Comparison of ENCODE assay signal across 40 cellular contexts in genomic region chr2:129378186-129378585, GRCh38.
"Had no signal": no experiment of that assay in that cellular context is flagged by ENCODE, and none has a peak within 500 bp of the region (broad histone marks: within the 10 kb centered on the region; RNA-seq: fewer than 3 reads in every experiment).

No MANE protein-coding gene starts in this region.

- H3K9me3 ChIP-seq: adrenal gland, body of pancreas had no signal

- FAIRE-seq: astrocyte, TTC549 had no signal

- DNase-seq: activated B cell treated with CpG ODN at 0.5 μM for 24 hours; activated CD4-positive, alpha-beta memory T cell treated with anti-CD3 and anti-CD28 coated beads for 36 hours; activated CD4-positive, alpha-beta T cell treated with anti-CD3 and anti-CD28 coated beads for 4 hours; activated CD4-positive, alpha-beta T cell treated with anti-CD3 and anti-CD28 coated beads, Interleukin-2, amount 10 ng/mL, durations not matched to agents 24 days and 14 days; activated CD4-positive, alpha-beta T cell treated with anti-CD3 and anti-CD28 coated beads, Interleukin-2, amount 50 U/mL, for 1 hour; activated CD4-positive, alpha-beta T cell treated with anti-CD3 and anti-CD28 coated beads, Interleukin-2, amount 50 U/mL, for 4 hours; activated CD4-positive, CD25-positive, alpha-beta regulatory T cell treated with anti-CD3 and anti-CD28 coated beads, Interleukin-2, amount 50 U/mL, for 72 hours; activated CD8-positive, alpha-beta memory T cell treated with anti-CD3 and anti-CD28 coated beads, Interleukin-2, amount 50 U/mL, for 4 hours; activated CD8-positive, alpha-beta T cell treated with anti-CD3 and anti-CD28 coated beads for 36 hours; activated effector memory CD4-positive, alpha-beta T cell treated with anti-CD3 and anti-CD28 coated beads, Interleukin-2, amount 50 U/mL, for 16 hours; activated gamma-delta T cell treated with Interleukin-2 at 50 U/mL for 16 hours; activated naive CD4-positive, alpha-beta T cell; activated naive CD4-positive, alpha-beta T cell treated with anti-CD3 and anti-CD28 coated beads for 36 hours; activated naive CD4-positive, alpha-beta T cell treated with anti-CD3 and anti-CD28 coated beads, Interleukin-2, amount 50 U/mL, for 16 hours; activated naive CD8-positive, alpha-beta T cell treated with anti-CD3 and anti-CD28 coated beads for 36 hours; activated T-cell treated with anti-CD3 and anti-CD28 coated beads for 4 hours; activated T-cell treated with anti-CD3 and anti-CD28 coated beads, Interleukin-2, amount 50 U/mL, for 1 hour; activated T-cell treated with anti-CD3 and anti-CD28 coated beads, Interleukin-2, amount 50 U/mL, for 4 hours; activated T-cell treated with anti-CD3 and anti-CD28 coated beads, Interleukin-2, amount 50 U/mL, for 72 hours; adrenal gland; amniotic stem cell; aorta; body of pancreas; brain microvascular endothelial cell; caudate nucleus; cerebellar nuclear complex; T-helper 1 cell; T-helper 2 cell; T-helper 9 cell had no signal

- H3K27me3 Mint-ChIP-seq: activated B cell treated with CpG ODN at 0.5 μM for 24 hours; activated CD4-positive, alpha-beta memory T cell treated with anti-CD3 and anti-CD28 coated beads for 36 hours; activated CD4-positive, alpha-beta T cell treated with anti-CD3 and anti-CD28 coated beads, Interleukin-2, amount 10 ng/mL, durations not matched to agents 24 days and 14 days; activated CD8-positive, alpha-beta T cell treated with anti-CD3 and anti-CD28 coated beads for 36 hours; activated naive CD8-positive, alpha-beta T cell treated with anti-CD3 and anti-CD28 coated beads for 36 hours; activated T-helper 17 cell treated with anti-CD3 and anti-CD28 coated beads, Interleukin-2, amount 50 U/mL, for 72 hours had no signal

- H3K36me3 Mint-ChIP-seq: activated CD4-positive, alpha-beta memory T cell treated with anti-CD3 and anti-CD28 coated beads for 36 hours; activated naive CD4-positive, alpha-beta T cell treated with anti-CD3 and anti-CD28 coated beads, Interleukin-2, amount 50 U/mL, for 72 hours; activated naive CD8-positive, alpha-beta T cell treated with anti-CD3 and anti-CD28 coated beads for 36 hours had no signal

- H3K9me3 Mint-ChIP-seq: activated CD4-positive, alpha-beta T cell treated with anti-CD3 and anti-CD28 coated beads, Interleukin-2, amount 10 ng/mL, durations not matched to agents 24 days and 14 days; activated T-helper 17 cell treated with anti-CD3 and anti-CD28 coated beads, Interleukin-2, amount 50 U/mL, for 72 hours had no signal

- H3K27ac ChIP-seq: adrenal gland, body of pancreas, brain microvascular endothelial cell, breast epithelium, cardiac muscle cell, VCaP had no signal

- H3K4me1 ChIP-seq: adrenal gland, body of pancreas, breast epithelium had no signal

- H3K4me3 ChIP-seq: adrenal gland, body of pancreas, breast epithelium, cardiac muscle cell had no signal

- H3K27ac Mint-ChIP-seq: activated B cell treated with CpG ODN at 0.5 μM for 24 hours; activated CD4-positive, alpha-beta memory T cell treated with anti-CD3 and anti-CD28 coated beads for 36 hours; activated CD4-positive, alpha-beta T cell treated with anti-CD3 and anti-CD28 coated beads, Interleukin-2, amount 10 ng/mL, durations not matched to agents 24 days and 14 days; activated CD8-positive, alpha-beta T cell treated with anti-CD3 and anti-CD28 coated beads for 36 hours; activated naive CD4-positive, alpha-beta T cell treated with anti-CD3 and anti-CD28 coated beads for 36 hours; activated naive CD8-positive, alpha-beta T cell treated with anti-CD3 and anti-CD28 coated beads for 36 hours; activated T-cell treated with anti-CD3 and anti-CD28 coated beads, Interleukin-2, amount 50 U/mL, for 72 hours; activated T-helper 1 cell treated with anti-CD3 and anti-CD28 coated beads, Interleukin-12 subunit alpha, Interleukin-12 subunit beta, Interleukin-2, Interleukin-4 antibody, amounts not matched to agents 30 ng/mL and 10 ng/mL and 1 ng/mL, durations not matched to agents 14 hours and 24 hours and 36 hours; activated T-helper 17 cell treated with anti-CD3 and anti-CD28 coated beads, Interleukin-2, amount 50 U/mL, for 72 hours; T-helper 1 cell treated with Interleukin-12 subunit alpha and Interleukin-12 subunit beta and Interleukin-4 antibody, amounts not matched to agents 30 μg/mL and 1 μg/mL, for 36 hours; T-helper 2 cell treated with Interferon-gamma antibody and Interleukin-4, amounts not matched to agents 5 μg/mL and 100 μg/mL, for 36 hours had no signal

- H3K36me3 ChIP-seq: adrenal gland, brain microvascular endothelial cell, breast epithelium, cardiac muscle cell had no signal

- H3K4me1 Mint-ChIP-seq: activated CD4-positive, alpha-beta T cell treated with anti-CD3 and anti-CD28 coated beads, Interleukin-2, amount 10 ng/mL, durations not matched to agents 24 days and 14 days; activated naive CD8-positive, alpha-beta T cell treated with anti-CD3 and anti-CD28 coated beads for 36 hours; activated T-helper 17 cell treated with anti-CD3 and anti-CD28 coated beads, Interleukin-2, amount 50 U/mL, for 72 hours; central memory CD8-positive, alpha-beta T cell had no signal

- H3K4me3 Mint-ChIP-seq: activated B cell treated with CpG ODN at 0.5 μM for 24 hours; activated CD4-positive, alpha-beta memory T cell treated with anti-CD3 and anti-CD28 coated beads for 36 hours; activated CD4-positive, alpha-beta T cell treated with anti-CD3 and anti-CD28 coated beads, Interleukin-2, amount 10 ng/mL, durations not matched to agents 24 days and 14 days; activated CD8-positive, alpha-beta T cell treated with anti-CD3 and anti-CD28 coated beads for 36 hours; activated naive CD4-positive, alpha-beta T cell treated with anti-CD3 and anti-CD28 coated beads for 36 hours; activated naive CD8-positive, alpha-beta T cell treated with anti-CD3 and anti-CD28 coated beads for 36 hours; activated T-cell treated with anti-CD3 and anti-CD28 coated beads, Interleukin-2, amount 50 U/mL, for 4 hours; activated T-cell treated with anti-CD3 and anti-CD28 coated beads, Interleukin-2, amount 50 U/mL, for 72 hours; activated T-helper 1 cell treated with anti-CD3 and anti-CD28 coated beads, Interleukin-12 subunit alpha, Interleukin-12 subunit beta, Interleukin-2, Interleukin-4 antibody, amounts not matched to agents 30 ng/mL and 10 ng/mL and 1 ng/mL, durations not matched to agents 14 hours and 24 hours and 36 hours; activated T-helper 17 cell treated with anti-CD3 and anti-CD28 coated beads, Interleukin-2, amount 50 U/mL, for 72 hours; central memory CD8-positive, alpha-beta T cell; T-helper 1 cell treated with Interleukin-12 subunit alpha and Interleukin-12 subunit beta and Interleukin-4 antibody, amounts not matched to agents 30 μg/mL and 1 μg/mL, for 36 hours; T-helper 2 cell treated with Interferon-gamma antibody and Interleukin-4, amounts not matched to agents 5 μg/mL and 100 μg/mL, for 36 hours had no signal

- H3K27me3 ChIP-seq: adrenal gland, body of pancreas, brain microvascular endothelial cell, breast epithelium, cardiac muscle cell had no signal

- ATAC-seq: activated CD8-positive, alpha-beta T cell treated with anti-CD3 and anti-CD28 coated beads for 36 hours; activated naive CD4-positive, alpha-beta T cell treated with anti-CD3 and anti-CD28 coated beads, Interleukin-2, amount 50 U/mL, for 72 hours; activated T-cell treated with anti-CD3 and anti-CD28 coated beads, Interleukin-2, amount 50 U/mL, for 4 hours; activated T-cell treated with anti-CD3 and anti-CD28 coated beads, Interleukin-2, amount 50 U/mL, for 72 hours; activated T-helper 17 cell treated with anti-CD3 and anti-CD28 coated beads, Interleukin-2, amount 50 U/mL, for 72 hours; body of pancreas had no signal
